In genomic region chr18:76351961-76352581, GRCh38 we compare ENCODE assay signal across 9 cellular contexts.
A peak's percentile ranks its signal among the peaks of the same experiment; 100 is the strongest.
DNase-seq lines count a peak whose midpoint lies in the region; ATAC-seq and TF ChIP-seq lines count a peak whose summit lies in the region.
"Had no signal": no experiment of that assay in that cellular context is flagged by ENCODE, and none has a peak within 500 bp of the region (broad histone marks: within the 10 kb centered on the region; RNA-seq: fewer than 3 reads in every experiment).

No MANE protein-coding gene starts in this region.

- peaks cover 10% of the 10 kb centered on the region for H3K27me3 Mint-ChIP-seq in progenitor cell of endocrine pancreas

- peaks cover 3 to 41% (median 37%) of the 10 kb centered on the region in 4 donors for H3K4me1 ChIP-seq in esophagus muscularis mucosa
- H3K4me1 ChIP-seq: parathyroid adenoma had no signal

- H3K27ac ChIP-seq in esophagus muscularis mucosa (replicated peaks in 1 of 4): peak overlapping the region; percentile 21 to 53 (median 40)
- H3K27ac ChIP-seq: parathyroid adenoma had no signal

- peak overlapping the region; percentile 56 for H3K27ac Mint-ChIP-seq in progenitor cell of endocrine pancreas

- TF ChIP-seq POLR2A in esophagus muscularis mucosa (IDR thresholded peaks at IDR 0.05; ENCODE audit: low read depth): no peak

- H3K9me3 Mint-ChIP-seq in progenitor cell of endocrine pancreas (ENCODE audit: low read depth): peaks cover 15% of the 10 kb centered on the region

- H3K27me3 ChIP-seq in esophagus muscularis mucosa: no peaks in the 10 kb centered on the region

- no peaks in the 10 kb centered on the region for H3K9me3 ChIP-seq in esophagus muscularis mucosa

- 28% methylated on average over 24 of the region's 24 CpGs for WGBS in esophagus muscularis mucosa

- H3K4me3 ChIP-seq in esophagus muscularis mucosa: peak overlapping the region; percentile 19 to 42 (median 33)

- peaks cover 0 to 14% (median 8%) of the 10 kb centered on the region in 4 donors for H3K36me3 ChIP-seq in esophagus muscularis mucosa

- H3K4me1 Mint-ChIP-seq in progenitor cell of endocrine pancreas (ENCODE audit: low read depth): peaks cover 17% of the 10 kb centered on the region

- peaks cover 37% of the 10 kb centered on the region for H3K36me3 Mint-ChIP-seq in progenitor cell of endocrine pancreas (ENCODE audit: insufficient read depth)

- no peak for TF ChIP-seq EP300 in esophagus muscularis mucosa (IDR thresholded peaks at IDR 0.05)

- peak in 1 of 3 experiments; percentile 9 for TF ChIP-seq CTCF in esophagus muscularis mucosa (IDR thresholded peaks at IDR 0.05)
- no peak for TF ChIP-seq CTCF in progenitor cell of endocrine pancreas (IDR thresholded peaks at IDR 0.05; ENCODE audit: unreplicated experiment)

- ATAC-seq in GM18498 (IDR thresholded peaks at IDR 0.05; ENCODE audit: unreplicated experiment) (no peak), HG02852 (IDR thresholded peaks at IDR 0.05; ENCODE audit: unreplicated experiment) (no peak)

- intact Hi-C loops in esophagus muscularis mucosa (cut with DNase I): no loop called here

- DNase-seq in ELF-1 (ENCODE audit: low read depth, low spot score): peak; percentile 93
- DNase-seq in NCI-H510A treated with DMSO at 0.1 percent for 48 hours (lab: John Stamatoyannopoulos, UW): peak; percentile 97
- DNase-seq in esophagus muscularis mucosa (ENCODE audit: extremely low spot score): peak; percentile 93
- DNase-seq in progenitor cell of endocrine pancreas (ENCODE audit: low spot score, unreplicated experiment): no peak
- no peak for DNase-seq in GM19238 (ENCODE audit: insufficient read length, low spot score)
- no peak for DNase-seq in stimulated activated naive CD4-positive, alpha-beta T cell treated with Interleukin-2 at 50 U/mL for 16 hours (lab: John Stamatoyannopoulos, UW)

- H3K4me3 Mint-ChIP-seq in progenitor cell of endocrine pancreas (ENCODE audit: low read depth): no peak overlapping the region

Comparison
In these comparisons a context has a peak if more than half of its experiments do, and no peak if none do; other contexts are left out.
1. DNase-seq: peak in ELF-1 (single experiment), NCI-H510A treated with DMSO at 0.1 percent for 48 hours (single experiment) and esophagus muscularis mucosa (single experiment); none in progenitor cell of endocrine pancreas (single experiment), GM19238 (single experiment) and stimulated activated naive CD4-positive, alpha-beta T cell treated with Interleukin-2 at 50 U/mL for 16 hours (single experiment).